Comparison of ENCODE assay signal across 1 cellular context in the genomic region with DNA sequence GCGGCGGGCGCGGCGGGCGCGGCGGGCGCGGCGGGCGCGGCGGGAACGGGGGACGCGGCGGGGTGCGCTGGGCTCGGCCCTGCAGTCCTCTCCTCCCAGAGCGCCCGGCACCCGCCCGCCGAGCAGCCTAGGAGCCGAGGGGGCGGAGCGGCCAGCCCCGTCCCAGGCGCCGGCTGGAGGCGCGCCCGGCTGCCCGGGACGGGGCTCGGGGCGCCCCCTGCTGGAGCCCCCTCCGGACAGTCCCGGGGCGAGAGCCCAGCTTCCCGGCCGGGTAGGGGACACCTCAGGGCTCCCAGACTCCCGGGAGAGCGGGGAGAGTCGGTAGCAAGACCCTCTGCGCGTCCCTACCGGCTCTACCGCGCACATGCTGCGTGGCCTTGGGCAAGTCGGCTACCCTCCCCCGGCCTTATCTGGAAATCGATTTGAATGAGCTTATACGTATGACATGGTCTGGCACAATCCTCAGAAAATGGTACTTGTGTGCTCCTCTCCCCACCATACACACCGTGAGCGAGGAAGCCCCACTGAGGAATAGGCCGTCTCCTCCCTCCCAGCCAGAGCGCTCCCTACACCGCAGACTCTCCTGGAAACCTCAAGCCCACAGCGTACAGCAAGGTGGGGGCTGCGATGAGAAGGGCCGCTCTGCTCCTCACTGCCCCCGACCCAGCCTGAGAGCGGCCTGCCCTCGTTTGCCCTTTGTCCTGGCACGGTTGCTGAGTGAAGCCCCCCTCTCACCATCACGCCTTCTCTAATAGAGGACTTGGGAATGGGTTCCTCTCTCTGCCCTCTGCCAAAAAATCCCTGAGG.
TF ChIP-seq lines count a peak whose summit lies in the region.

TSS of gene DAPK2 (minus strand) at position 139 of the 807 bp plus-strand sequence. CDS start 6,224 bp downstream, outside the sequence.

TF ChIP-seq in HepG2, 621 proteins besides CTCF, POLR2A, EP300 and RAD21 (continued from another document and continues in another):
- TF ChIP-seq RBM39 (IDR thresholded peaks at IDR 0.05; ENCODE audit: low read depth, low read length, poor library complexity, severe bottlenecking) (no peak), ZNF552 (CRISPR knock-in tag; IDR thresholded peaks at IDR 0.05; ENCODE audit: borderline replicate concordance) (no peak), NFKB2 (CRISPR knock-in tag; IDR thresholded peaks at IDR 0.05; ENCODE audit: borderline replicate concordance) (0 out of 2 replicates have a peak, but pooled peaks have one; percentile 19), SKI (IDR thresholded peaks at IDR 0.05; ENCODE audit: partially characterized antibody) (peak; percentile 39), GATA4 (IDR thresholded peaks at IDR 0.05; ENCODE audit: borderline replicate concordance, low read depth) (no peak), ZNF703 (CRISPR knock-in tag; IDR thresholded peaks at IDR 0.05; ENCODE audit: borderline replicate concordance) (no peak), ONECUT2 (CRISPR knock-in tag; IDR thresholded peaks at IDR 0.05) (peak; percentile 79), REL (CRISPR knock-in tag; conservative IDR thresholded peaks at IDR 0.05) (no peak), ZNF629 (CRISPR knock-in tag; conservative IDR thresholded peaks at IDR 0.05) (no peak), ZNF12 (CRISPR knock-in tag; IDR thresholded peaks at IDR 0.05) (no peak), STAT6 (CRISPR knock-in tag; IDR thresholded peaks at IDR 0.05; ENCODE audit: borderline replicate concordance) (no peak), MBNL3 (CRISPR knock-in tag; conservative IDR thresholded peaks at IDR 0.05) (no peak), ZNF281 (CRISPR knock-in tag; IDR thresholded peaks at IDR 0.05; ENCODE audit: borderline replicate concordance) (peak; percentile 69), ZBTB7B (CRISPR knock-in tag; IDR thresholded peaks at IDR 0.05) (no peak), JUND (CRISPR knock-in tag; IDR thresholded peaks at IDR 0.05) (no peak), MEIS1 (CRISPR knock-in tag; IDR thresholded peaks at IDR 0.05; ENCODE audit: borderline replicate concordance) (no peak), ZNF280D (CRISPR knock-in tag; IDR thresholded peaks at IDR 0.05) (no peak), ZNF768 (CRISPR knock-in tag; IDR thresholded peaks at IDR 0.05) (peak; percentile 11; the same call in 1 of the 2 replicates), DMAP1 (CRISPR knock-in tag; IDR thresholded peaks at IDR 0.05) (no peak), BHLHE40 (IDR thresholded peaks at IDR 0.05; ENCODE audit: low read length) (no peak), STAT5B (CRISPR knock-in tag; IDR thresholded peaks at IDR 0.05) (no peak), ZNF704 (CRISPR knock-in tag; IDR thresholded peaks at IDR 0.05; ENCODE audit: borderline replicate concordance) (no peak), ZNF260 (CRISPR knock-in tag; IDR thresholded peaks at IDR 0.05; ENCODE audit: borderline replicate concordance, low read depth) (no peak), PHF21A (CRISPR knock-in tag; IDR thresholded peaks at IDR 0.05) (peak; percentile 54), XRCC5 (optimal IDR thresholded peaks at IDR 0.05; ENCODE audit: low read length) (peak; percentile 59), DPF2 (CRISPR knock-in tag; IDR thresholded peaks at IDR 0.05; ENCODE audit: borderline replicate concordance, low read depth) (no peak), ZFP36L1 (CRISPR knock-in tag; IDR thresholded peaks at IDR 0.05) (0 out of 2 replicates have a peak, but pooled peaks have one; percentile 32), KDM2A (CRISPR knock-in tag; IDR thresholded peaks at IDR 0.05; ENCODE audit: borderline replicate concordance, low read depth) (0 out of 2 replicates have a peak, but pooled peaks have one; percentile 18), MAZ (IDR thresholded peaks at IDR 0.05; ENCODE audit: borderline replicate concordance, low read depth, low read length) (no peak), MAZ (CRISPR knock-in tag; IDR thresholded peaks at IDR 0.05; ENCODE audit: low read depth) (0 out of 2 replicates have a peak, but pooled peaks have one; percentile 39), AFF4 (CRISPR knock-in tag; IDR thresholded peaks at IDR 0.05) (no peak), CHCHD3 (CRISPR knock-in tag; IDR thresholded peaks at IDR 0.05) (no peak)
- TF ChIP-seq, protein P1, sequence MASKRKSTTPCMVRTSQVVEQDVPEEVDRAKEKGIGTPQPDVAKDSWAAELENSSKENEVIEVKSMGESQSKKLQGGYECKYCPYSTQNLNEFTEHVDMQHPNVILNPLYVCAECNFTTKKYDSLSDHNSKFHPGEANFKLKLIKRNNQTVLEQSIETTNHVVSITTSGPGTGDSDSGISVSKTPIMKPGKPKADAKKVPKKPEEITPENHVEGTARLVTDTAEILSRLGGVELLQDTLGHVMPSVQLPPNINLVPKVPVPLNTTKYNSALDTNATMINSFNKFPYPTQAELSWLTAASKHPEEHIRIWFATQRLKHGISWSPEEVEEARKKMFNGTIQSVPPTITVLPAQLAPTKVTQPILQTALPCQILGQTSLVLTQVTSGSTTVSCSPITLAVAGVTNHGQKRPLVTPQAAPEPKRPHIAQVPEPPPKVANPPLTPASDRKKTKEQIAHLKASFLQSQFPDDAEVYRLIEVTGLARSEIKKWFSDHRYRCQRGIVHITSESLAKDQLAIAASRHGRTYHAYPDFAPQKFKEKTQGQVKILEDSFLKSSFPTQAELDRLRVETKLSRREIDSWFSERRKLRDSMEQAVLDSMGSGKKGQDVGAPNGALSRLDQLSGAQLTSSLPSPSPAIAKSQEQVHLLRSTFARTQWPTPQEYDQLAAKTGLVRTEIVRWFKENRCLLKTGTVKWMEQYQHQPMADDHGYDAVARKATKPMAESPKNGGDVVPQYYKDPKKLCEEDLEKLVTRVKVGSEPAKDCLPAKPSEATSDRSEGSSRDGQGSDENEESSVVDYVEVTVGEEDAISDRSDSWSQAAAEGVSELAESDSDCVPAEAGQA (IDR thresholded peaks at IDR 0.05; ENCODE audit: low read depth): no peak
- TF ChIP-seq, protein P1 (CRISPR knock-in tag; IDR thresholded peaks at IDR 0.05; ENCODE audit: borderline replicate concordance): no peak
- TF ChIP-seq, protein P2, sequence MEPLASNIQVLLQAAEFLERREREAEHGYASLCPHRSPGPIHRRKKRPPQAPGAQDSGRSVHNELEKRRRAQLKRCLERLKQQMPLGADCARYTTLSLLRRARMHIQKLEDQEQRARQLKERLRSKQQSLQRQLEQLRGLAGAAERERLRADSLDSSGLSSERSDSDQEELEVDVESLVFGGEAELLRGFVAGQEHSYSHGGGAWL (CRISPR knock-in tag; IDR thresholded peaks at IDR 0.05): peak; percentile 8; the same call in 1 of the 2 replicates
